Comparison of ENCODE assay signal across 11 cellular contexts in the genomic region with DNA sequence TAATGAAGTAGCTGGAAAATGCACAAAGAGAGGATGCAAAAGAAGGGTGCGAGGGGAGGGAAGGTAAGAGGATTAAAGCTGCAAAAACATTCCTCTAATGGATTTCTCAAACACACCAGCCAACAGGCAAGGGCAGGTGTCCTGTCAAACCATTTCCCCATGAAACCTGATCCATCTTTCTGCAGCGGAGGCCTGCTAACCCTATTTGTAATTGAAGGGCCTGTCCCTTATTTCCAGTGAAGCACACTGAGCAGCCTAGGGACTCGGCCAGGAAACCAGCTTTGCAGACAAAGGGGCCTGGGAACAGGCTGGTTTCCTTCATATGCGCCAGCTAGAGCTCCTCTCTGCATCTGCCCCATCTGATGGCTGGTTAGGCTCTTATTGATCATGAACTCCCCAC. TPM values are rescaled to one million over a fixed set of nuclear protein-coding genes. Genes with fewer than 3 reads are reported as not detected.
DNase-seq lines count a peak whose midpoint lies in the region; ATAC-seq lines count a peak whose summit lies in the region.
"Had no signal": no experiment of that assay in that cellular context is flagged by ENCODE, and none has a peak within 500 bp of the region (broad histone marks: within the 10 kb centered on the region; RNA-seq: fewer than 3 reads in every experiment).

No MANE protein-coding gene starts in this region.

- peaks cover 29% of the 10 kb centered on the region for H3K4me1 ChIP-seq in iPS-20b (ENCODE audit: insufficient read depth, low read length)
- H3K4me1 ChIP-seq in stomach smooth muscle (ENCODE audit: control insufficient read depth, insufficient read depth, low read length), result peaks cover 57% of the 10 kb centered on the region
- 0 out of 2 replicates have a peak, but pooled peaks cover 5% of the 10 kb centered on the region for H3K4me1 ChIP-seq in GM23248 (ENCODE audit: insufficient read depth)

- no peaks in the 10 kb centered on the region for H4K20me1 ChIP-seq in GM23248 (ENCODE audit: insufficient read depth)

- H3K9ac ChIP-seq in iPS-20b (ENCODE audit: low read depth, low read length) (peak overlapping the region; percentile 41; the same call in 1 of the 2 replicates), stomach smooth muscle (ENCODE audit: low read length in 2 of 2) (no peak overlapping the region), GM23248 (no peak overlapping the region)

- H3K9me3 ChIP-seq in iPS-20b (ENCODE audit: insufficient read depth, low read depth, low read length), result no peaks in the 10 kb centered on the region
- no peaks in the 10 kb centered on the region for H3K9me3 ChIP-seq in stomach smooth muscle (ENCODE audit: control insufficient read depth in 2 of 2, low read length in 2 of 2)
- no peaks in the 10 kb centered on the region for H3K9me3 ChIP-seq in GM23248 (ENCODE audit: low read depth)

- no peaks in the 10 kb centered on the region for H3K27me3 ChIP-seq in iPS-20b (ENCODE audit: insufficient read depth, low read length)
- no peaks in the 10 kb centered on the region for H3K27me3 ChIP-seq in stomach smooth muscle (ENCODE audit: control insufficient read depth in 1 of 2, insufficient read depth in 2 of 2, low read length in 2 of 2)
- no peaks in the 10 kb centered on the region for H3K27me3 ChIP-seq in GM23248 (replicated peaks; ENCODE audit: insufficient read depth)

- H3K4me3 ChIP-seq in iPS-20b (ENCODE audit: low read length) (peak overlapping the region; percentile 10; the same call in 1 of the 2 replicates), stomach smooth muscle (ENCODE audit: low read length in 2 of 2) (no peak overlapping the region), GM23248 (no peak overlapping the region)
- H3K4me3 ChIP-seq: coronary artery had no signal

- in situ Hi-C loops in GM23248 (cut with MboI), result no loop called here

- H3K36me3 ChIP-seq in iPS-20b (ENCODE audit: insufficient read depth, low read depth, low read length) (peaks cover 13% of the 10 kb centered on the region; the same call in 1 of the 2 replicates), stomach smooth muscle (ENCODE audit: control insufficient read depth in 2 of 2, insufficient read depth in 2 of 2, low read length in 2 of 2) (peaks cover 37 to 44% of the 10 kb centered on the region in 2 donors), GM23248 (ENCODE audit: low read depth) (0 out of 2 replicates have a peak, but pooled peaks cover 5% of the 10 kb centered on the region)

- no peaks in the 10 kb centered on the region for H3F3A ChIP-seq in GM23248 (ENCODE audit: insufficient read depth)

- H2AFZ ChIP-seq in GM23248, result no peak overlapping the region

- H3K4me2 ChIP-seq in GM23248 (ENCODE audit: unreplicated experiment), result no peak overlapping the region

- WGBS in GM23248 (ENCODE audit: low coverage in 1 of 2, low lambda C conversion rate in 2 of 2, missing lambda C conversion rate in 2 of 2), 2 experiments, result 72 to 85% methylated on average over 4 of the region's 4 CpGs

- H3K27ac ChIP-seq in iPS-20b (ENCODE audit: low read length) (peak overlapping the region; percentile 22), stomach smooth muscle (ENCODE audit: low read length) (peak overlapping the region; percentile 18), GM23248 (no peak overlapping the region)
- H3K27ac ChIP-seq: coronary artery had no signal

- no peaks in the 10 kb centered on the region for H3K79me2 ChIP-seq in GM23248 (ENCODE audit: insufficient read depth)

- DNase-seq in NCI-H1092 treated with DMSO at 0.1 percent for 48 hours (lab: John Stamatoyannopoulos, UW) (peak; percentile 87), NCI-H69 (lab: John Stamatoyannopoulos, UW) (peak; percentile 83), GM23248 (no peak), cortex of kidney (lab: John Stamatoyannopoulos, UW) (no peak)
- DNase-seq: activated CD4-positive, alpha-beta memory T cell treated with anti-CD3 and anti-CD28 coated beads for 36 hours; IMR-90; stimulated activated CD4-positive, alpha-beta T cell treated with anti-CD3 and anti-CD28 coated beads, Interleukin-2, amount 100 ng/mL, for 24 hours had no signal

- no peaks in the 10 kb centered on the region for H3K9me2 ChIP-seq in GM23248 (ENCODE audit: insufficient read depth)

- no peak for ATAC-seq in HG03457 (IDR thresholded peaks at IDR 0.05; ENCODE audit: unreplicated experiment)

RNA-seq across cellular contexts. Expression of a gene that starts 52.9 kb away (rescaled TPM):
- 16.8 and 18.4 TPM in 2 replicates for total RNA-seq in GM23248 (2014; rRNA removed; shearing (Covaris generic))
- polyA plus RNA-seq in GM23248 (2016; fragmentation: Nextera tagmentation; extraction: Ambion mirVana), result 20.8 and 21.6 TPM in 2 replicates
- total RNA-seq: activated CD4-positive, alpha-beta memory T cell treated with anti-CD3 and anti-CD28 coated beads for 36 hours had no signal

Comparison
In these comparisons a context has a peak if more than half of its experiments do, and no peak if none do; other contexts are left out.
1. DNase-seq: peak in NCI-H1092 treated with DMSO at 0.1 percent for 48 hours (single experiment) and NCI-H69 (single experiment); none in GM23248 (single experiment) and cortex of kidney (single experiment).